18 cellular contexts compared by ENCODE assay signal in genomic region chr1:88979054-88979748, GRCh38. TPM values are rescaled to one million over a fixed set of nuclear protein-coding genes. Genes with fewer than 3 reads are reported as not detected.
DNase-seq lines count a peak whose midpoint lies in the region; ATAC-seq, FAIRE-seq and TF ChIP-seq lines count a peak whose summit lies in the region.
"Had no signal": no experiment of that assay in that cellular context is flagged by ENCODE, and none has a peak within 500 bp of the region (broad histone marks: within the 10 kb centered on the region; RNA-seq: fewer than 3 reads in every experiment).

No MANE protein-coding gene starts in this region.

- intact Hi-C loops in GM12878 (cut with micrococcal nuclease; ENCODE audit: unreplicated experiment) (no loop called here), left ventricle myocardium inferior (cut with micrococcal nuclease) (no loop called here)

- peaks cover 77% of the 10 kb centered on the region for H3K36me3 Mint-ChIP-seq in activated CD8-positive, alpha-beta memory T cell treated with anti-CD3 and anti-CD28 coated beads, Interleukin-2, amount 10 ng/mL, durations not matched to agents 7 days and 5 days

- peaks cover 21% of the 10 kb centered on the region for H3K79me2 ChIP-seq in GM12878 (ENCODE audit: control insufficient read depth, insufficient read depth, low read length)

- no peak overlapping the region for H2AFZ ChIP-seq in GM12878 (ENCODE audit: control insufficient read depth, low read depth, low read length)

- H3K27me3 ChIP-seq in GM12878 (replicated peaks in 1 of 2; ENCODE audit: control insufficient read depth in 2 of 2, insufficient read depth in 2 of 2, low read length in 1 of 2) (no peaks in the 10 kb centered on the region), left ventricle myocardium inferior (ENCODE audit: low read depth) (no peaks in the 10 kb centered on the region)
- H3K27me3 ChIP-seq: upper lobe of right lung had no signal

- no peak overlapping the region for H3K4me3 Mint-ChIP-seq in activated CD8-positive, alpha-beta memory T cell treated with anti-CD3 and anti-CD28 coated beads, Interleukin-2, amount 10 ng/mL, durations not matched to agents 7 days and 5 days
- H3K4me3 Mint-ChIP-seq: nephron had no signal

- WGBS in GM12878 (ENCODE audit: insufficient coverage, insufficient replicate concordance, low lambda C conversion rate, missing lambda C conversion rate), result 47% methylated on average over 2 of the region's 2 CpGs

- H3K27ac ChIP-seq in GM12878 (ENCODE audit: control insufficient read depth, insufficient read depth) (peak overlapping the region; percentile 37; the same call in 1 of the 2 replicates), left ventricle myocardium inferior (replicated peaks) (no peak overlapping the region)
- H3K27ac ChIP-seq: coronary artery, epithelial cell of prostate, upper lobe of right lung had no signal

- H3K27me3 Mint-ChIP-seq in activated CD8-positive, alpha-beta memory T cell treated with anti-CD3 and anti-CD28 coated beads, Interleukin-2, amount 10 ng/mL, durations not matched to agents 7 days and 5 days, result no peaks in the 10 kb centered on the region

- no peak overlapping the region for H3K4me2 ChIP-seq in GM12878 (ENCODE audit: control insufficient read depth, insufficient read depth)

- POLR2A ChIA-PET in GM12878 (lab: Charles Lee), result no interaction called here

- no TSS peak for BruUV-seq in GM12878 (replicated peaks; lab: Mats Ljungman, UMichigan)

- H3K4me3 ChIP-seq in GM12878 (no peak overlapping the region), left ventricle myocardium inferior (no peak overlapping the region)
- H3K4me3 ChIP-seq: coronary artery, upper lobe of right lung had no signal

- H3K27ac Mint-ChIP-seq in activated CD8-positive, alpha-beta memory T cell treated with anti-CD3 and anti-CD28 coated beads, Interleukin-2, amount 10 ng/mL, durations not matched to agents 7 days and 5 days, result peak overlapping the region; percentile 72

- FAIRE-seq in RCC 7860 (lab: Jason Lieb, UNC), result peak; percentile 12
- no peak for FAIRE-seq in GM12878 (lab: Jason Lieb, UNC)
- FAIRE-seq: GM19239, HTR-8/SVneo had no signal

- SMC1A ChIA-PET in GM12878 (lab: Charles Lee; ENCODE audit: uncharacterized antibody, unreplicated experiment), result interaction anchor here (0.6 kb wide), 1 partner anchor 378 kb away, joined by 3 read pairs; no protein-coding TSS in a partner anchor

- TF ChIP-seq POLR2A in GM12878 (IDR thresholded peaks at IDR 0.05; ENCODE audit: low read depth, low read length), result no peak

- no peak overlapping the region for H3K9ac ChIP-seq in GM12878 (ENCODE audit: control insufficient read depth, insufficient read depth, low read length)

- TF ChIP-seq RAD21 in GM12878 (IDR thresholded peaks at IDR 0.05; ENCODE audit: insufficient read depth, low read depth, low read length), result no peak

- RAD21 ChIA-PET in GM12878 (lab: Charles Lee; ENCODE audit: unreplicated experiment), result no interaction called here

- in situ Hi-C loops in GM12878 (cut with MboI), result no loop called here

- no peak for TF ChIP-seq EP300 in GM12878 (IDR thresholded peaks at IDR 0.05; ENCODE audit: borderline replicate concordance in 1 of 2, control insufficient read depth in 1 of 2, low read depth in 2 of 2, low read length in 2 of 2)

- TF ChIP-seq CTCF in GM12878 (IDR thresholded peaks at IDR 0.05 in 2 of 3, conservative IDR thresholded peaks at IDR 0.05 in 1 of 3; ENCODE audit: control insufficient read depth in 2 of 3, extremely low read depth in 1 of 3, insufficient read depth in 1 of 3, low read depth in 3 of 3, low read length in 3 of 3) (no peak), left ventricle myocardium inferior (IDR thresholded peaks at IDR 0.05; ENCODE audit: borderline replicate concordance) (no peak)

- H4K20me1 ChIP-seq in GM12878 (ENCODE audit: control insufficient read depth, insufficient read depth), result no peaks in the 10 kb centered on the region

- no peak for DNase-seq in activated CD8-positive, alpha-beta memory T cell treated with anti-CD3 and anti-CD28 coated beads, Interleukin-2, amount 10 ng/mL, durations not matched to agents 7 days and 5 days
- DNase-seq in activated CD8-positive, alpha-beta memory T cell treated with anti-CD3 and anti-CD28 coated beads, Interleukin-2, amount 50 U/mL, for 48 hours, result no peak
- no peak for DNase-seq in RCC 7860 (ENCODE audit: low spot score)
- no peak for DNase-seq in GM12878 (ENCODE audit: low read depth, low spot score)
- peak; percentile 44 for DNase-seq in renal cortical epithelial cell (ENCODE audit: low read depth)
- no peak for DNase-seq in left ventricle myocardium inferior
- no peak for DNase-seq in NCI-H2171 treated with DMSO at 0.1 percent for 48 hours (lab: John Stamatoyannopoulos, UW)
- DNase-seq: amniotic stem cell; right cardiac atrium; SIG-M5; stimulated activated CD4-positive, alpha-beta T cell treated with anti-CD3 and anti-CD28 coated beads, Interleukin-2, amount 100 ng/mL, for 48 hours; upper lobe of right lung had no signal

- CTCF ChIA-PET in activated CD8-positive, alpha-beta memory T cell treated with anti-CD3 and anti-CD28 coated beads, Interleukin-2, amount 10 ng/mL, durations not matched to agents 7 days and 5 days (lab: Charles Lee), result interaction anchor here (1.1 to 1.4 kb wide), 3 partner anchors 9 to 107 kb away, joined by 3 to 4 read pairs (median 3); partner anchors contain the start of gene GBP1
- CTCF ChIA-PET in GM12878 (lab: Yijun Ruan, JAX), result interaction anchor here (1.9 kb wide), 1 partner anchor 475 kb away, joined by 5 read pairs; no protein-coding TSS in a partner anchor

- H3K36me3 ChIP-seq in GM12878 (ENCODE audit: control insufficient read depth in 2 of 2, insufficient read depth in 2 of 2, low read length in 1 of 2) (peaks cover 0 to 6% of the 10 kb centered on the region in 2 experiments; a peak in 1 of 4 replicates), left ventricle myocardium inferior (peaks cover 23% of the 10 kb centered on the region)

- peaks cover 64% of the 10 kb centered on the region for H3K4me1 Mint-ChIP-seq in activated CD8-positive, alpha-beta memory T cell treated with anti-CD3 and anti-CD28 coated beads, Interleukin-2, amount 10 ng/mL, durations not matched to agents 7 days and 5 days

- H3K9me3 ChIP-seq in GM12878 (replicated peaks; ENCODE audit: control insufficient read depth, insufficient read depth, low read length) (peaks cover 1% of the 10 kb centered on the region; the same call in 2 of the 3 replicates), left ventricle myocardium inferior (replicated peaks) (no peaks in the 10 kb centered on the region)
- H3K9me3 ChIP-seq: upper lobe of right lung had no signal

- ATAC-seq in activated CD8-positive, alpha-beta memory T cell treated with anti-CD3 and anti-CD28 coated beads, Interleukin-2, amount 10 ng/mL, durations not matched to agents 7 days and 5 days, result no peak
- ATAC-seq in GM12878 (peak; percentile 22; the same call in 2 of the 3 replicates), GM19328 (IDR thresholded peaks at IDR 0.05; ENCODE audit: unreplicated experiment) (no peak)
- ATAC-seq: right cardiac atrium, upper lobe of right lung had no signal

- H3K4me1 ChIP-seq in GM12878 (ENCODE audit: control insufficient read depth, insufficient read depth, low read length) (no peaks in the 10 kb centered on the region; the same call in 1 of the 2 replicates), left ventricle myocardium inferior (peaks cover 37% of the 10 kb centered on the region)

- H3K9me3 Mint-ChIP-seq in activated CD8-positive, alpha-beta memory T cell treated with anti-CD3 and anti-CD28 coated beads, Interleukin-2, amount 10 ng/mL, durations not matched to agents 7 days and 5 days (ENCODE audit: low read depth), result peaks cover 26% of the 10 kb centered on the region
- H3K9me3 Mint-ChIP-seq: nephron had no signal

RNA-seq across cellular contexts. Expression of gene KYAT3, which starts 13.2 kb away (rescaled TPM):
- 10 to 100 TPM; 38.5 to 49.8 TPM for total RNA-seq in activated CD8-positive, alpha-beta memory T cell treated with anti-CD3 and anti-CD28 coated beads, Interleukin-2, amount 10 ng/mL, durations not matched to agents 7 days and 5 days
- total RNA-seq in GM12878 (2013; cell fraction: nucleolus; rRNA removed), result 20.3 and 23.6 TPM in 2 replicates
- total RNA-seq in GM12878 (2014; rRNA removed), result 16.9 and 17.1 TPM in 2 replicates
- total RNA-seq in GM12878 (2014; rRNA removed; fragmentation: Illumina TruSeq; extraction: Trizol), result 24.4 and 25.3 TPM in 2 replicates
- 27.8 and 28.2 TPM in 2 replicates for total RNA-seq in GM12878 (2021)
- 17.2 TPM for polyA plus RNA-seq in GM12878 (2011; ENCODE audit: low read depth)
- 29.9 and 53.8 TPM in 2 replicates for polyA plus RNA-seq in GM12878 (2011; rRNA removed)
- 12.7 and 18.9 TPM in 2 replicates for polyA plus RNA-seq in GM12878 (2011; cell fraction: cytosol; rRNA removed)
- 24.1 and 28.2 TPM in 2 replicates for polyA plus RNA-seq in GM12878 (2011; cell fraction: nucleus; rRNA removed)
- 29.3 and 34.1 TPM in 2 replicates for polyA plus RNA-seq in GM12878 (2012)
- polyA plus RNA-seq in GM12878 (2014; fragmentation: Illumina TruSeq; extraction: Trizol), result 35.4 and 46.5 TPM in 2 replicates
- polyA plus RNA-seq in GM12878 (2014; fragmentation: Nextera tagmentation; extraction: Ambion mirVana), result 10 to 100 TPM; 18.9 to 21.8 TPM
- polyA plus RNA-seq in GM12878 (2014; rRNA removed), result 20.4 and 24.1 TPM in 2 replicates
- polyA plus RNA-seq in GM12878 (2016; fragmentation: Nextera tagmentation; extraction: Ambion mirVana), result 10 to 100 TPM; 25.9 to 27.5 TPM
- 16.3 and 25.2 TPM in 2 replicates for polyA minus RNA-seq in GM12878 (2011; rRNA and poly(A)+ RNA removed)
- polyA minus RNA-seq in GM12878 (2011; cell fraction: cytosol; rRNA and poly(A)+ RNA removed), result 10.7 and 12.5 TPM in 2 replicates
- 6.3 and 8.2 TPM in 2 replicates for polyA minus RNA-seq in GM12878 (2011; cell fraction: nucleus; rRNA and poly(A)+ RNA removed)
- 31.0 and 54.4 TPM in 2 replicates for total RNA-seq in renal cortical epithelial cell
- total RNA-seq in left ventricle myocardium inferior, result 7.5 TPM

RNA-seq across cellular contexts. Expression of gene RBMXL1, which starts 13.2 kb away (rescaled TPM):
- 10 to 100 TPM; 17.6 to 26.5 TPM for total RNA-seq in activated CD8-positive, alpha-beta memory T cell treated with anti-CD3 and anti-CD28 coated beads, Interleukin-2, amount 10 ng/mL, durations not matched to agents 7 days and 5 days
- total RNA-seq in GM12878 (2013; cell fraction: nucleolus; rRNA removed), result 39.7 and 42.9 TPM in 2 replicates
- total RNA-seq in GM12878 (2014; rRNA removed) (6.9 and 8.3 TPM in 2 replicates), GM12878 (2014; rRNA removed; fragmentation: Illumina TruSeq; extraction: Trizol) (9.7 and 10.4 TPM in 2 replicates), GM12878 (2021) (13.9 TPM in 2 replicates), renal cortical epithelial cell (12.5 and 16.2 TPM in 2 replicates), left ventricle myocardium inferior (11.9 TPM)
- polyA plus RNA-seq in GM12878 (2011; ENCODE audit: low read depth), result 4.1 TPM
- polyA plus RNA-seq in GM12878 (2011; rRNA removed) (6.5 and 7.4 TPM in 2 replicates), GM12878 (2014; fragmentation: Illumina TruSeq; extraction: Trizol) (9.2 and 11.8 TPM in 2 replicates), GM12878 (2014; fragmentation: Nextera tagmentation; extraction: Ambion mirVana) (1 to 10 TPM; 3.5 to 4.0 TPM), GM12878 (2014; rRNA removed) (3.8 and 4.4 TPM in 2 replicates), GM12878 (2016; fragmentation: Nextera tagmentation; extraction: Ambion mirVana) (1 to 10 TPM; 9.3 to 10.0 TPM)
- 2.9 and 3.5 TPM in 2 replicates for polyA plus RNA-seq in GM12878 (2011; cell fraction: cytosol; rRNA removed)
- polyA plus RNA-seq in GM12878 (2011; cell fraction: nucleus; rRNA removed), result 5.2 and 6.4 TPM in 2 replicates
- 6.3 and 7.0 TPM in 2 replicates for polyA plus RNA-seq in GM12878 (2012)
- 9.2 and 12.8 TPM in 2 replicates for polyA minus RNA-seq in GM12878 (2011; rRNA and poly(A)+ RNA removed)
- polyA minus RNA-seq in GM12878 (2011; cell fraction: cytosol; rRNA and poly(A)+ RNA removed), result 2.9 and 3.7 TPM in 2 replicates
- polyA minus RNA-seq in GM12878 (2011; cell fraction: nucleus; rRNA and poly(A)+ RNA removed), result 9.3 and 16.5 TPM in 2 replicates

RNA-seq across cellular contexts. Expression of gene GBP3, which starts 43.5 kb away (rescaled TPM):
- total RNA-seq in activated CD8-positive, alpha-beta memory T cell treated with anti-CD3 and anti-CD28 coated beads, Interleukin-2, amount 10 ng/mL, durations not matched to agents 7 days and 5 days, result 10 to 100 TPM; 32.0 to 38.6 TPM
- 16.5 and 17.1 TPM in 2 replicates for total RNA-seq in GM12878 (2013; cell fraction: nucleolus; rRNA removed)
- total RNA-seq in GM12878 (2014; rRNA removed) (2.6 TPM in 2 replicates), GM12878 (2014; rRNA removed; fragmentation: Illumina TruSeq; extraction: Trizol) (2.7 and 3.3 TPM in 2 replicates), GM12878 (2021) (1.8 and 2.4 TPM in 2 replicates), renal cortical epithelial cell (59.4 and 69.1 TPM in 2 replicates), left ventricle myocardium inferior (7.9 TPM)
- polyA plus RNA-seq in GM12878 (2011; ENCODE audit: low read depth), result 3.2 TPM
- polyA plus RNA-seq in GM12878 (2011; rRNA removed) (3.1 and 3.8 TPM in 2 replicates), GM12878 (2014; fragmentation: Illumina TruSeq; extraction: Trizol) (2.1 and 5.7 TPM in 2 replicates), GM12878 (2014; fragmentation: Nextera tagmentation; extraction: Ambion mirVana) (1 to 10 TPM in 1 of 2 experiments, under 1 TPM in 1; 0.32 to 1.2 TPM), GM12878 (2014; rRNA removed) (1.2 and 1.4 TPM in 2 replicates), GM12878 (2016; fragmentation: Nextera tagmentation; extraction: Ambion mirVana) (under 1 TPM; 0.21 to 0.98 TPM)
- polyA plus RNA-seq in GM12878 (2011; cell fraction: cytosol; rRNA removed), result 1.2 and 2.2 TPM in 2 replicates
- 3.2 and 5.2 TPM in 2 replicates for polyA plus RNA-seq in GM12878 (2011; cell fraction: nucleus; rRNA removed)
- polyA plus RNA-seq in GM12878 (2012), result 1.8 and 2.9 TPM in 2 replicates
- 3.3 and 4.2 TPM in 2 replicates for polyA minus RNA-seq in GM12878 (2011; rRNA and poly(A)+ RNA removed)
- 0.73 and 0.94 TPM in 2 replicates for polyA minus RNA-seq in GM12878 (2011; cell fraction: cytosol; rRNA and poly(A)+ RNA removed)
- polyA minus RNA-seq in GM12878 (2011; cell fraction: nucleus; rRNA and poly(A)+ RNA removed), result 3.5 and 3.7 TPM in 2 replicates
